ENCODE assay signal across 19 cellular contexts in genomic region chr10:8312861-8313260, GRCh38.
A peak's percentile ranks its signal among the peaks of the same experiment; 100 is the strongest.
DNase-seq lines count a peak whose midpoint lies in the region; ATAC-seq and TF ChIP-seq lines count a peak whose summit lies in the region.
"Had no signal": no experiment of that assay in that cellular context is flagged by ENCODE, and none has a peak within 500 bp of the region (broad histone marks: within the 10 kb centered on the region; RNA-seq: fewer than 3 reads in every experiment).

No MANE protein-coding gene starts in this region.

- no peak overlapping the region for H3K27ac ChIP-seq in trophoblast cell (ENCODE audit: low read depth, low read length)
- H3K27ac ChIP-seq: ascending aorta; BLaER1 treated with 17β-estradiol and CSF1 and Interleukin-3, amounts not matched to agents 10 nM and 100 nM; coronary artery; RWPE1 had no signal

- H2BK5ac ChIP-seq in trophoblast cell (ENCODE audit: low read depth, low read length, poor library complexity): no peak overlapping the region

- peaks cover 2 to 6% of the 10 kb centered on the region in 2 experiments for H3K4me1 ChIP-seq in trophoblast cell (ENCODE audit: control insufficient read depth in 1 of 2, insufficient read depth in 2 of 2, low read length in 2 of 2)
- H3K4me1 ChIP-seq: ascending aorta; BLaER1 treated with 17β-estradiol and CSF1 and Interleukin-3, amounts not matched to agents 10 nM and 100 nM had no signal

- H3K79me2 ChIP-seq in trophoblast cell (ENCODE audit: control insufficient read depth, insufficient read depth, low read length, poor library complexity): no peaks in the 10 kb centered on the region

- peaks cover 9% of the 10 kb centered on the region for H3K9me3 Mint-ChIP-seq in activated T-cell treated with anti-CD3 and anti-CD28 coated beads, Interleukin-2, amount 50 U/mL, for 24 hours
- H3K9me3 Mint-ChIP-seq in activated T-cell treated with anti-CD3 and anti-CD28 coated beads, Interleukin-2, amount 50 U/mL, for 4 hours: no peaks in the 10 kb centered on the region
- no peaks in the 10 kb centered on the region for H3K9me3 Mint-ChIP-seq in progenitor cell of endocrine pancreas (ENCODE audit: low read depth)
- H3K9me3 Mint-ChIP-seq: H9, nephron had no signal

- H4K91ac ChIP-seq in trophoblast cell (ENCODE audit: low read depth, low read length): peak overlapping the region; percentile 40

- H4K8ac ChIP-seq in trophoblast cell (ENCODE audit: low read depth, low read length): no peak overlapping the region

- no peak overlapping the region for H3K4ac ChIP-seq in trophoblast cell (ENCODE audit: low read depth, low read length)

- peaks cover 59% of the 10 kb centered on the region for H3K4me1 Mint-ChIP-seq in activated T-cell treated with anti-CD3 and anti-CD28 coated beads, Interleukin-2, amount 50 U/mL, for 24 hours (ENCODE audit: low read depth)
- peaks cover 13% of the 10 kb centered on the region for H3K4me1 Mint-ChIP-seq in activated T-cell treated with anti-CD3 and anti-CD28 coated beads, Interleukin-2, amount 50 U/mL, for 4 hours (ENCODE audit: low read depth)
- no peaks in the 10 kb centered on the region for H3K4me1 Mint-ChIP-seq in progenitor cell of endocrine pancreas (ENCODE audit: low read depth)
- H3K4me1 Mint-ChIP-seq: nephron had no signal

- no peak overlapping the region for H3K23ac ChIP-seq in trophoblast cell (ENCODE audit: low read length)

- H3K18ac ChIP-seq in trophoblast cell (ENCODE audit: low read length): no peak overlapping the region

- TF ChIP-seq CTCF in progenitor cell of endocrine pancreas (IDR thresholded peaks at IDR 0.05; ENCODE audit: unreplicated experiment): no peak

- no peak overlapping the region for H4K12ac ChIP-seq in trophoblast cell (ENCODE audit: low read depth, low read length)

- no peak overlapping the region for H3K4me2 ChIP-seq in trophoblast cell (ENCODE audit: low read length)
- H3K4me2 ChIP-seq: BLaER1 treated with 17β-estradiol and CSF1 and Interleukin-3, amounts not matched to agents 10 nM and 100 nM had no signal

- H3K27ac Mint-ChIP-seq in activated T-cell treated with anti-CD3 and anti-CD28 coated beads, Interleukin-2, amount 50 U/mL, for 24 hours: peak overlapping the region; percentile 72
- H3K27ac Mint-ChIP-seq in progenitor cell of endocrine pancreas: no peak overlapping the region
- H3K27ac Mint-ChIP-seq: H9, nephron had no signal

- no peak overlapping the region for H2AFZ ChIP-seq in trophoblast cell (ENCODE audit: insufficient read depth, low read length, poor library complexity)

- no peaks in the 10 kb centered on the region for H3K36me3 ChIP-seq in trophoblast cell (ENCODE audit: control insufficient read depth in 1 of 2, insufficient read depth in 2 of 2, low read length in 2 of 2)
- H3K36me3 ChIP-seq: ascending aorta; BLaER1 treated with 17β-estradiol and CSF1 and Interleukin-3, amounts not matched to agents 10 nM and 100 nM had no signal

- H3K4me3 ChIP-seq in trophoblast cell (ENCODE audit: low read depth, low read length): no peak overlapping the region
- H3K4me3 ChIP-seq: ascending aorta; BLaER1 treated with 17β-estradiol and CSF1 and Interleukin-3, amounts not matched to agents 10 nM and 100 nM; coronary artery had no signal

- H3K79me1 ChIP-seq in trophoblast cell (ENCODE audit: low read length): peaks cover 7% of the 10 kb centered on the region

- H3K14ac ChIP-seq in trophoblast cell (ENCODE audit: low read length): peak overlapping the region; percentile 30

- no peak overlapping the region for H2BK120ac ChIP-seq in trophoblast cell (ENCODE audit: insufficient read depth, low read length, poor library complexity)

- H3K36me3 Mint-ChIP-seq in activated T-cell treated with anti-CD3 and anti-CD28 coated beads, Interleukin-2, amount 50 U/mL, for 24 hours (ENCODE audit: low read depth): peaks cover 2% of the 10 kb centered on the region
- H3K36me3 Mint-ChIP-seq in activated T-cell treated with anti-CD3 and anti-CD28 coated beads, Interleukin-2, amount 50 U/mL, for 4 hours (ENCODE audit: insufficient read depth): no peaks in the 10 kb centered on the region
- H3K36me3 Mint-ChIP-seq in progenitor cell of endocrine pancreas (ENCODE audit: insufficient read depth): no peaks in the 10 kb centered on the region

- no peak for ATAC-seq in activated T-cell treated with anti-CD3 and anti-CD28 coated beads, Interleukin-2, amount 50 U/mL, for 4 hours
- no peak for ATAC-seq in HG03571 (IDR thresholded peaks at IDR 0.05; ENCODE audit: unreplicated experiment)

- DNase-seq in activated T-cell treated with anti-CD3 and anti-CD28 coated beads, Interleukin-2, amount 50 U/mL, for 24 hours: no peak
- no peak for DNase-seq in activated T-cell treated with anti-CD3 and anti-CD28 coated beads, Interleukin-2, amount 50 U/mL, for 4 hours
- DNase-seq in RPMI7951 (ENCODE audit: low read depth) (peak; percentile 86), cerebellar cortex (ENCODE audit: low spot score) (peak; percentile 20), trophoblast cell (no peak), MV-4-11 (lab: John Stamatoyannopoulos, UW) (no peak), progenitor cell of endocrine pancreas (ENCODE audit: low spot score, unreplicated experiment) (no peak)
- DNase-seq: activated naive CD4-positive, alpha-beta T cell treated with Interleukin-2 at 50 U/mL for 16 hours; H9; hippocampal formation; NCI-H1930; NCI-H446 treated with DMSO at 0.1 percent for 48 hours; stimulated activated CD4-positive, alpha-beta T cell treated with anti-CD3 and anti-CD28 coated beads, Interleukin-4, amount 100 ng/mL, for 4 hours had no signal

- H3K9me3 ChIP-seq in trophoblast cell (ENCODE audit: insufficient read depth, low read depth, low read length): no peaks in the 10 kb centered on the region
- H3K9me3 ChIP-seq: ascending aorta; BLaER1 treated with 17β-estradiol and CSF1 and Interleukin-3, amounts not matched to agents 10 nM and 100 nM had no signal

- H3K27me3 ChIP-seq in trophoblast cell (ENCODE audit: insufficient read depth, low read length): no peaks in the 10 kb centered on the region
- H3K27me3 ChIP-seq: ascending aorta; BLaER1 treated with 17β-estradiol and CSF1 and Interleukin-3, amounts not matched to agents 10 nM and 100 nM had no signal

- H2AK5ac ChIP-seq in trophoblast cell (ENCODE audit: low read length): no peak overlapping the region

- WGBS in trophoblast cell (ENCODE audit: extremely low coverage, insufficient coverage, insufficient read length): no CpG with 5 or more reads among the region's 7 CpGs

- no peak overlapping the region for H3K9ac ChIP-seq in trophoblast cell (ENCODE audit: low read length)
- H3K9ac ChIP-seq: BLaER1 treated with 17β-estradiol and CSF1 and Interleukin-3, amounts not matched to agents 10 nM and 100 nM had no signal

- no peaks in the 10 kb centered on the region for H3K27me3 Mint-ChIP-seq in activated T-cell treated with anti-CD3 and anti-CD28 coated beads, Interleukin-2, amount 50 U/mL, for 24 hours
- H3K27me3 Mint-ChIP-seq in activated T-cell treated with anti-CD3 and anti-CD28 coated beads, Interleukin-2, amount 50 U/mL, for 4 hours (ENCODE audit: low read depth): no peaks in the 10 kb centered on the region
- peaks cover 58% of the 10 kb centered on the region for H3K27me3 Mint-ChIP-seq in progenitor cell of endocrine pancreas

- H2BK12ac ChIP-seq in trophoblast cell (ENCODE audit: low read length): no peak overlapping the region

- no peak overlapping the region for H3K4me3 Mint-ChIP-seq in activated T-cell treated with anti-CD3 and anti-CD28 coated beads, Interleukin-2, amount 50 U/mL, for 24 hours
- no peak overlapping the region for H3K4me3 Mint-ChIP-seq in activated T-cell treated with anti-CD3 and anti-CD28 coated beads, Interleukin-2, amount 50 U/mL, for 4 hours
- H3K4me3 Mint-ChIP-seq in progenitor cell of endocrine pancreas (ENCODE audit: low read depth): no peak overlapping the region
- H3K4me3 Mint-ChIP-seq: H9, nephron had no signal

Comparison
In these comparisons a context has a peak if more than half of its experiments do, and no peak if none do; other contexts are left out.
1. DNase-seq: peak in RPMI7951 (single experiment) and cerebellar cortex (single experiment); none in activated T-cell treated with anti-CD3 and anti-CD28 coated beads, Interleukin-2, amount 50 U/mL, for 24 hours (single experiment), activated T-cell treated with anti-CD3 and anti-CD28 coated beads, Interleukin-2, amount 50 U/mL, for 4 hours (single experiment), trophoblast cell (0 of 2), MV-4-11 (single experiment) and progenitor cell of endocrine pancreas (single experiment).